ENCODE assay signal across 8 cellular contexts in the genomic region with DNA sequence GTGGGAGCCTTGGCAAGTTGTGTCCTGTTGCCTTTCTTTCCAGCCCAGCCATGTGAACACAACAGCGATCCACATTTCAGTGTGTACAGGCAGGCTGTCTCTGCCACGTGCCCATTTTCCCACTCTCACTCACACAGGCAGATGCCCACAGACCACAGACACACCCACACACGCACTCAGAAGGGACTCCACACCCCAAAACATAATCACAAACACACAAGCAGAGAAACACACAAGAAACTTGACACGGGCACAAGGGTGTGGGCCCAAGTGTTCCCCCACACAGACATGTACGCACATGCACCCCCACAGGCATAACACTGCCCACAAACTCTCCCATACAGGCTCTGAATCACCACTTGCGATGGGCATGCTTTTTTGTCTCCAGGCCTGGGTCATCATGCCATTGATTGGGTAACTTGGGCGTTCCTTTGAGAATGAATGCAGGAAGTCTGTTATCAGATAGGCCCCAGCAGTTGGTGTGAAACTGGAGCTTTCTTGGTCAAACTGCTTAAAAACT.
DNase-seq lines count a peak whose midpoint lies in the region; ATAC-seq and TF ChIP-seq lines count a peak whose summit lies in the region.

No MANE protein-coding gene starts in this region.

- H3K27me3 Mint-ChIP-seq in chondrocyte (ENCODE audit: low read depth): no peaks in the 10 kb centered on the region
- H3K27me3 Mint-ChIP-seq in osteocyte (ENCODE audit: unreplicated experiment): no peaks in the 10 kb centered on the region

- H3K36me3 Mint-ChIP-seq in chondrocyte (ENCODE audit: low read depth): peaks cover 2% of the 10 kb centered on the region
- peaks cover 2% of the 10 kb centered on the region for H3K36me3 Mint-ChIP-seq in osteocyte (ENCODE audit: unreplicated experiment)

- no peak overlapping the region for H3K4me3 Mint-ChIP-seq in chondrocyte (ENCODE audit: unreplicated experiment)
- H3K4me3 Mint-ChIP-seq in osteocyte (ENCODE audit: unreplicated experiment): peak overlapping the region; percentile 24

- H3K4me1 Mint-ChIP-seq in chondrocyte (ENCODE audit: low read depth) (peaks cover 15% of the 10 kb centered on the region), osteocyte (ENCODE audit: unreplicated experiment) (peaks cover 16% of the 10 kb centered on the region)

- DNase-seq in T-helper 22 cell (ENCODE audit: low read depth) (peak; percentile 60), chondrocyte (ENCODE audit: low spot score) (no peak), osteocyte (ENCODE audit: extremely low spot score, unreplicated experiment) (no peak), NCI-H1417 (lab: John Stamatoyannopoulos, UW) (no peak), superior temporal gyrus (ENCODE audit: extremely low spot score) (no peak), amniotic stem cell (lab: John Stamatoyannopoulos, UW) (no peak)

- H3K27ac Mint-ChIP-seq in chondrocyte (ENCODE audit: unreplicated experiment) (peak overlapping the region; percentile 3), osteocyte (ENCODE audit: unreplicated experiment) (peak overlapping the region; percentile 70)

- TF ChIP-seq CTCF in chondrocyte (IDR thresholded peaks at IDR 0.05) (no peak), osteocyte (IDR thresholded peaks at IDR 0.05) (no peak)

- ATAC-seq in GM18520 (IDR thresholded peaks at IDR 0.05; ENCODE audit: unreplicated experiment) (peak; percentile 40), HG03103 (IDR thresholded peaks at IDR 0.05; ENCODE audit: low read depth, unreplicated experiment) (peak; percentile 34)

- peaks cover 14% of the 10 kb centered on the region for H3K9me3 Mint-ChIP-seq in chondrocyte (ENCODE audit: low read depth)
- H3K9me3 Mint-ChIP-seq in osteocyte (ENCODE audit: unreplicated experiment): peaks cover 15% of the 10 kb centered on the region
